Comparison of ENCODE assay signal across 27 cellular contexts in genomic region chr19:1461862-1462261, GRCh38.
"Had no signal": no experiment of that assay in that cellular context is flagged by ENCODE, and none has a peak within 500 bp of the region (broad histone marks: within the 10 kb centered on the region; RNA-seq: fewer than 3 reads in every experiment).

No MANE protein-coding gene starts in this region.

- H3K27me3 Mint-ChIP-seq: central memory CD8-positive, alpha-beta T cell had no signal

- H3K36me3 ChIP-seq: brain microvascular endothelial cell, gastrocnemius medialis had no signal

- H3K9me3 Mint-ChIP-seq: activated CD4-positive, alpha-beta memory T cell treated with anti-CD3 and anti-CD28 coated beads, Interleukin-2, amount 10 ng/mL, durations not matched to agents 7 days and 5 days; activated CD4-positive, alpha-beta T cell treated with anti-CD3 and anti-CD28 coated beads, Interleukin-2, amount 10 ng/mL, durations not matched to agents 7 days and 5 days; activated naive CD4-positive, alpha-beta T cell treated with anti-CD3 and anti-CD28 coated beads for 36 hours; activated naive CD4-positive, alpha-beta T cell treated with anti-CD3 and anti-CD28 coated beads, Interleukin-2, amount 50 U/mL, for 24 hours; activated naive CD8-positive, alpha-beta T cell treated with anti-CD3 and anti-CD28 coated beads for 36 hours; activated T-helper 1 cell treated with anti-CD3 and anti-CD28 coated beads, Interleukin-12 subunit alpha, Interleukin-12 subunit beta, Interleukin-2, Interleukin-4 antibody, amounts not matched to agents 30 ng/mL and 10 ng/mL and 1 ng/mL, durations not matched to agents 14 hours and 24 hours and 36 hours; activated T-helper 2 cell treated with anti-CD3 and anti-CD28 coated beads, Interferon-gamma antibody, Interleukin-2, Interleukin-4, amounts not matched to agents 10 μg/mL and 5 μg/mL and 100 μg/mL, durations not matched to agents 14 hours and 24 hours and 36 hours; central memory CD8-positive, alpha-beta T cell; effector memory CD8-positive, alpha-beta T cell had no signal

- H3K27ac ChIP-seq: brain microvascular endothelial cell, esophagus muscularis mucosa, foreskin keratinocyte, gastrocnemius medialis, heart left ventricle had no signal

- H3K4me1 ChIP-seq: foreskin keratinocyte, gastrocnemius medialis had no signal

- H3K4me3 ChIP-seq: esophagus muscularis mucosa, gastrocnemius medialis, heart left ventricle had no signal

- H3K4me1 Mint-ChIP-seq: activated CD4-positive, alpha-beta memory T cell treated with anti-CD3 and anti-CD28 coated beads, Interleukin-2, amount 10 ng/mL, durations not matched to agents 7 days and 5 days; activated CD4-positive, alpha-beta T cell treated with anti-CD3 and anti-CD28 coated beads, Interleukin-2, amount 10 ng/mL, durations not matched to agents 7 days and 5 days; activated naive CD4-positive, alpha-beta T cell treated with anti-CD3 and anti-CD28 coated beads, Interleukin-2, amount 50 U/mL, for 24 hours; central memory CD8-positive, alpha-beta T cell had no signal

- ATAC-seq: effector memory CD8-positive, alpha-beta T cell; foreskin keratinocyte; gastrocnemius medialis; heart left ventricle had no signal

- H3K9me3 ChIP-seq: esophagus muscularis mucosa, gastrocnemius medialis, heart left ventricle had no signal

- DNase-seq: activated CD4-positive, alpha-beta memory T cell treated with anti-CD3 and anti-CD28 coated beads, Interleukin-2, amount 10 ng/mL, durations not matched to agents 7 days and 5 days; activated CD4-positive, alpha-beta T cell treated with anti-CD3 and anti-CD28 coated beads for 1 hour; activated CD4-positive, alpha-beta T cell treated with anti-CD3 and anti-CD28 coated beads for 4 hours; activated CD4-positive, alpha-beta T cell treated with anti-CD3 and anti-CD28 coated beads, Interleukin-2, amount 10 ng/mL, durations not matched to agents 7 days and 5 days; activated CD4-positive, alpha-beta T cell treated with anti-CD3 and anti-CD28 coated beads, Interleukin-2, amount 50 U/mL, for 4 hours; activated CD8-positive, alpha-beta memory T cell treated with anti-CD3 and anti-CD28 coated beads, Interleukin-2, amount 50 U/mL, for 48 hours; activated effector memory CD4-positive, alpha-beta T cell treated with anti-CD3 and anti-CD28 coated beads, Interleukin-2, amount 50 U/mL, for 16 hours; activated naive CD4-positive, alpha-beta T cell treated with anti-CD3 and anti-CD28 coated beads for 36 hours; activated naive CD8-positive, alpha-beta T cell treated with anti-CD3 and anti-CD28 coated beads for 36 hours; activated T-cell treated with anti-CD3 and anti-CD28 coated beads for 4 hours; activated T-cell treated with anti-CD3 and anti-CD28 coated beads, Interleukin-2, amount 50 U/mL, for 48 hours; brain microvascular endothelial cell; cortex of kidney; dermis blood vessel endothelial cell; effector CD4-positive, alpha-beta T cell; effector memory CD8-positive, alpha-beta T cell; erythroblast; foreskin keratinocyte; gastrocnemius medialis; glutamatergic neuron; T-helper 2 cell had no signal

- H3K4me3 Mint-ChIP-seq: activated CD4-positive, alpha-beta memory T cell treated with anti-CD3 and anti-CD28 coated beads, Interleukin-2, amount 10 ng/mL, durations not matched to agents 7 days and 5 days; activated CD4-positive, alpha-beta T cell treated with anti-CD3 and anti-CD28 coated beads, Interleukin-2, amount 10 ng/mL, durations not matched to agents 7 days and 5 days; activated naive CD4-positive, alpha-beta T cell treated with anti-CD3 and anti-CD28 coated beads for 36 hours; activated naive CD4-positive, alpha-beta T cell treated with anti-CD3 and anti-CD28 coated beads, Interleukin-2, amount 50 U/mL, for 24 hours; activated naive CD8-positive, alpha-beta T cell treated with anti-CD3 and anti-CD28 coated beads for 36 hours; activated T-helper 1 cell treated with anti-CD3 and anti-CD28 coated beads, Interleukin-12 subunit alpha, Interleukin-12 subunit beta, Interleukin-2, Interleukin-4 antibody, amounts not matched to agents 30 ng/mL and 10 ng/mL and 1 ng/mL, durations not matched to agents 14 hours and 24 hours and 36 hours; central memory CD8-positive, alpha-beta T cell; effector memory CD8-positive, alpha-beta T cell had no signal

- H3K27ac Mint-ChIP-seq: activated CD4-positive, alpha-beta memory T cell treated with anti-CD3 and anti-CD28 coated beads, Interleukin-2, amount 10 ng/mL, durations not matched to agents 7 days and 5 days; activated CD4-positive, alpha-beta T cell treated with anti-CD3 and anti-CD28 coated beads, Interleukin-2, amount 10 ng/mL, durations not matched to agents 7 days and 5 days; activated naive CD4-positive, alpha-beta T cell treated with anti-CD3 and anti-CD28 coated beads for 36 hours; activated naive CD4-positive, alpha-beta T cell treated with anti-CD3 and anti-CD28 coated beads, Interleukin-2, amount 50 U/mL, for 24 hours; activated naive CD8-positive, alpha-beta T cell treated with anti-CD3 and anti-CD28 coated beads for 36 hours; activated T-helper 1 cell treated with anti-CD3 and anti-CD28 coated beads, Interleukin-12 subunit alpha, Interleukin-12 subunit beta, Interleukin-2, Interleukin-4 antibody, amounts not matched to agents 30 ng/mL and 10 ng/mL and 1 ng/mL, durations not matched to agents 14 hours and 24 hours and 36 hours; activated T-helper 2 cell treated with anti-CD3 and anti-CD28 coated beads, Interferon-gamma antibody, Interleukin-2, Interleukin-4, amounts not matched to agents 10 μg/mL and 5 μg/mL and 100 μg/mL, durations not matched to agents 14 hours and 24 hours and 36 hours; effector memory CD8-positive, alpha-beta T cell had no signal
